ENCODE assay signal across 1 cellular context in the genomic region with DNA sequence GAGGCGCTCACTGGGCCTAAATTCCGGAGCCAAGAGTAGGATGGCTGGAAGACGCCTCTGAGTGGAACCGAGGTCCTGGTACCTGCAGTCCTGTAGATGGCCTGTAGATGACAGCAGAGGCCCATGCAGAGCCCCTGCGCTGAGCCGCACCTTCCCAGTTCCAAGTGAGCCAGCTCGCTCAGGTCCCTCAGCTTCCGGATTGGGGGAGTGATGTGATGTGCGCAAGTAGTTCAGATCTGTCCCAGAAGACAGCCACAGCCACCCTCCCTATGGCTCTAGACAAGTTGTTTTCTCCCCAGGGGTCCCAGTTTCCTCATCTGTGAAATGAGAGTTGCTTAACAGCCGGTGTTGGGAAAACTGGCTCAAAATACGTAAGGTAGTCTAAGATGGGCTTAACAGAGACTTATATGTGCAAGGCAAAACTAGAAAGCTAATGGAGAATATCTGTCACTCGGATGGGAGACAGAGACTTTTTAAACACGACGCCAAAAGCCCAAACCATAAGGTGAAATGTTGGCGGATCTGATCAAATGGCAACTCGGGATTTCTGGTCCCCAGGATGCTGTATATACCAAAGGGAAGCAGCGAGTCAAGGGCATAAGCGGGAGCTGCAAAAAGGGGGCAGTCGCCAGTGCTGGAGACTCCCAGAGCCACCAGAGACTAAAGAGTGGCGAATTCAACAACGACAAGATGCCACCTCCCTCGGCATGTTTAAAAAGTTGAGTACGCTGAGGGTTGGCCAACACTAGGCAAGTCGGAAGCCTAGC.
A peak's percentile ranks its signal among the peaks of the same experiment; 100 is the strongest.
TF ChIP-seq lines count a peak whose summit lies in the region.

No MANE protein-coding gene starts in this region.

TF ChIP-seq in K562, 482 proteins besides CTCF, POLR2A, EP300 and RAD21 (continues in another document):
- no peak for TF ChIP-seq ZNF146 (CRISPR knock-in tag; IDR thresholded peaks at IDR 0.05; ENCODE audit: unreplicated experiment)
- TF ChIP-seq MAZ (CRISPR knock-in tag; conservative IDR thresholded peaks at IDR 0.05 in 1 of 2, IDR thresholded peaks at IDR 0.05 in 1 of 2): peak in 1 of 2 experiments; percentile 18; a peak in 1 of 4 replicates
- no peak for TF ChIP-seq ADNP (tag; IDR thresholded peaks at IDR 0.05)
- TF ChIP-seq SMARCA5 (IDR thresholded peaks at IDR 0.05): no peak
- TF ChIP-seq CBX8 (IDR thresholded peaks at IDR 0.05; ENCODE audit: borderline replicate concordance, extremely low read depth, low read depth, low read length, poor library complexity, severe bottlenecking): no peak
- TF ChIP-seq ZNF77 (CRISPR knock-in tag; IDR thresholded peaks at IDR 0.05): no peak
- TF ChIP-seq KLF16 (IDR thresholded peaks at IDR 0.05): peak; percentile 67; the same call in 1 of the 2 replicates
- 0 out of 2 replicates have a peak, but pooled peaks have one; percentile 5 for TF ChIP-seq FOSL1 (tag; conservative IDR thresholded peaks at IDR 0.05)
- TF ChIP-seq DACH1 (IDR thresholded peaks at IDR 0.05; ENCODE audit: partially characterized antibody): no peak
- peak; percentile 85; the same call in 1 of the 2 replicates for TF ChIP-seq ZKSCAN1 (IDR thresholded peaks at IDR 0.05; ENCODE audit: low read depth, low read length)
- TF ChIP-seq BDP1 (IDR thresholded peaks at IDR 0.05; ENCODE audit: insufficient read depth, insufficient read length): no peak
- TF ChIP-seq SMC3 (conservative IDR thresholded peaks at IDR 0.05; ENCODE audit: insufficient read depth, low read depth, low read length): peak; percentile 72; the same call in 1 of the 2 replicates
- TF ChIP-seq ZNF134 (CRISPR knock-in tag; conservative IDR thresholded peaks at IDR 0.05): no peak
- no peak for TF ChIP-seq SLC30A9 (CRISPR knock-in tag; IDR thresholded peaks at IDR 0.05)
- TF ChIP-seq, protein P1, sequence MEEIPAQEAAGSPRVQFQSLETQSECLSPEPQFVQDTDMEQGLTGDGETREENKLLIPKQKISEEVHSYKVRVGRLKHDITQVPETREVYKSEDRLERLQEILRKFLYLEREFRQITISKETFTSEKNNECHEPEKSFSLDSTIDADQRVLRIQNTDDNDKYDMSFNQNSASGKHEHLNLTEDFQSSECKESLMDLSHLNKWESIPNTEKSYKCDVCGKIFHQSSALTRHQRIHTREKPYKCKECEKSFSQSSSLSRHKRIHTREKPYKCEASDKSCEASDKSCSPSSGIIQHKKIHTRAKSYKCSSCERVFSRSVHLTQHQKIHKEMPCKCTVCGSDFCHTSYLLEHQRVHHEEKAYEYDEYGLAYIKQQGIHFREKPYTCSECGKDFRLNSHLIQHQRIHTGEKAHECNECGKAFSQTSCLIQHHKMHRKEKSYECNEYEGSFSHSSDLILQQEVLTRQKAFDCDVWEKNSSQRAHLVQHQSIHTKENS (CRISPR knock-in tag; IDR thresholded peaks at IDR 0.05): no peak
- TF ChIP-seq SMARCB1 (IDR thresholded peaks at IDR 0.05; ENCODE audit: insufficient read length, low read depth): no peak
- TF ChIP-seq ZNF740 (CRISPR knock-in tag; IDR thresholded peaks at IDR 0.05): peak; percentile 34; the same call in 1 of the 2 replicates
- TF ChIP-seq ZNF740 (tag; IDR thresholded peaks at IDR 0.05): no peak
- TF ChIP-seq CBFA2T3 (IDR thresholded peaks at IDR 0.05): no peak
- TF ChIP-seq, protein P2, sequence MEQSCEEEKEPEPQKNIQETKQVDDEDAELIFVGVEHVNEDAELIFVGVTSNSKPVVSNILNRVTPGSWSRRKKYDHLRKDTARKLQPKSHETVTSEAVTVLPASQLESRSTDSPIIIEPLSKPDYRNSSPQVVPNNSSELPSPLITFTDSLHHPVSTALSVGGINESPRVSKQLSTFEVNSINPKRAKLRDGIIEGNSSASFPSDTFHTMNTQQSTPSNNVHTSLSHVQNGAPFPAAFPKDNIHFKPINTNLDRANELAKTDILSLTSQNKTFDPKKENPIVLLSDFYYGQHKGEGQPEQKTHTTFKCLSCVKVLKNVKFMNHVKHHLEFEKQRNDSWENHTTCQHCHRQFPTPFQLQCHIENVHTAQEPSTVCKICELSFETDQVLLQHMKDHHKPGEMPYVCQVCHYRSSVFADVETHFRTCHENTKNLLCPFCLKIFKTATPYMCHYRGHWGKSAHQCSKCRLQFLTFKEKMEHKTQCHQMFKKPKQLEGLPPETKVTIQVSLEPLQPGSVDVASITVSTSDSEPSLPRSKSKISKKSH (CRISPR knock-in tag; IDR thresholded peaks at IDR 0.05): no peak
- 0 out of 2 replicates have a peak, but pooled peaks have one; percentile 12 for TF ChIP-seq CEBPB (tag; IDR thresholded peaks at IDR 0.05)
- TF ChIP-seq ZNF778 (CRISPR knock-in tag; IDR thresholded peaks at IDR 0.05): no peak
- TF ChIP-seq NRF1 (conservative IDR thresholded peaks at IDR 0.05 in 1 of 2, IDR thresholded peaks at IDR 0.05 in 1 of 2): peak; percentile 48 to 65; a peak in 3 of 4 replicates
- TF ChIP-seq TOE1 (IDR thresholded peaks at IDR 0.05; ENCODE audit: borderline replicate concordance): no peak
- TF ChIP-seq TOE1 (CRISPR knock-in tag; IDR thresholded peaks at IDR 0.05; ENCODE audit: borderline replicate concordance, low read depth): no peak
- no peak for TF ChIP-seq DNMT1 (IDR thresholded peaks at IDR 0.05)
- no peak for TF ChIP-seq ZC3H4 (CRISPR knock-in tag; IDR thresholded peaks at IDR 0.05; ENCODE audit: borderline replicate concordance)
- 0 out of 2 replicates have a peak, but pooled peaks have one; percentile 24 for TF ChIP-seq ZNF589 (CRISPR knock-in tag; IDR thresholded peaks at IDR 0.05; ENCODE audit: low read depth)
- TF ChIP-seq ZNF184 (CRISPR knock-in tag; IDR thresholded peaks at IDR 0.05): peak; percentile 96
- TF ChIP-seq ZNF224 (CRISPR knock-in tag; IDR thresholded peaks at IDR 0.05): no peak
- TF ChIP-seq ZNF764 (CRISPR knock-in tag; IDR thresholded peaks at IDR 0.05; ENCODE audit: low read depth): no peak
- 0 out of 2 replicates have a peak, but pooled peaks have one; percentile 24 for TF ChIP-seq BHLHE40 (IDR thresholded peaks at IDR 0.05; ENCODE audit: low read length)
- no peak for TF ChIP-seq RBFOX2 (IDR thresholded peaks at IDR 0.05; ENCODE audit: low read depth, low read length)
- TF ChIP-seq ZNF695 (CRISPR knock-in tag; IDR thresholded peaks at IDR 0.05): no peak
- no peak for TF ChIP-seq FOXK2 (conservative IDR thresholded peaks at IDR 0.05 in 1 of 2, IDR thresholded peaks at IDR 0.05 in 1 of 2; ENCODE audit: low read depth in 2 of 2)
- peak in 1 of 2 experiments; percentile 45; a peak in 1 of 4 replicates for TF ChIP-seq RCOR1 (IDR thresholded peaks at IDR 0.05; ENCODE audit: borderline replicate concordance in 1 of 2, low read depth in 2 of 2, low read length in 2 of 2)
- no peak for TF ChIP-seq ILK (tag; IDR thresholded peaks at IDR 0.05; ENCODE audit: borderline replicate concordance, low read depth)
- TF ChIP-seq ZNF165 (CRISPR knock-in tag; IDR thresholded peaks at IDR 0.05; ENCODE audit: borderline replicate concordance): no peak
- TF ChIP-seq ZNF232 (CRISPR knock-in tag; IDR thresholded peaks at IDR 0.05): no peak
- TF ChIP-seq E2F3 (CRISPR knock-in tag; IDR thresholded peaks at IDR 0.05): no peak
- TF ChIP-seq SP2 (IDR thresholded peaks at IDR 0.05; ENCODE audit: extremely low read depth, low read depth, low read length, poor library complexity, severe bottlenecking): no peak
- TF ChIP-seq BRF1 (IDR thresholded peaks at IDR 0.05; ENCODE audit: borderline replicate concordance, extremely low read depth, insufficient read length): no peak
- TF ChIP-seq TAF9B (IDR thresholded peaks at IDR 0.05; ENCODE audit: partially characterized antibody): no peak
- TF ChIP-seq TSC22D4 (tag; IDR thresholded peaks at IDR 0.05): no peak
- no peak for TF ChIP-seq KHSRP (IDR thresholded peaks at IDR 0.05)
- no peak for TF ChIP-seq USF2 (CRISPR knock-in tag; IDR thresholded peaks at IDR 0.05)
- TF ChIP-seq, protein P3, sequence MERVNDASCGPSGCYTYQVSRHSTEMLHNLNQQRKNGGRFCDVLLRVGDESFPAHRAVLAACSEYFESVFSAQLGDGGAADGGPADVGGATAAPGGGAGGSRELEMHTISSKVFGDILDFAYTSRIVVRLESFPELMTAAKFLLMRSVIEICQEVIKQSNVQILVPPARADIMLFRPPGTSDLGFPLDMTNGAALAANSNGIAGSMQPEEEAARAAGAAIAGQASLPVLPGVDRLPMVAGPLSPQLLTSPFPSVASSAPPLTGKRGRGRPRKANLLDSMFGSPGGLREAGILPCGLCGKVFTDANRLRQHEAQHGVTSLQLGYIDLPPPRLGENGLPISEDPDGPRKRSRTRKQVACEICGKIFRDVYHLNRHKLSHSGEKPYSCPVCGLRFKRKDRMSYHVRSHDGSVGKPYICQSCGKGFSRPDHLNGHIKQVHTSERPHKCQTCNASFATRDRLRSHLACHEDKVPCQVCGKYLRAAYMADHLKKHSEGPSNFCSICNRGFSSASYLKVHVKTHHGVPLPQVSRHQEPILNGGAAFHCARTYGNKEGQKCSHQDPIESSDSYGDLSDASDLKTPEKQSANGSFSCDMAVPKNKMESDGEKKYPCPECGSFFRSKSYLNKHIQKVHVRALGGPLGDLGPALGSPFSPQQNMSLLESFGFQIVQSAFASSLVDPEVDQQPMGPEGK (CRISPR knock-in tag; IDR thresholded peaks at IDR 0.05; ENCODE audit: borderline replicate concordance): no peak
- no peak for TF ChIP-seq FUS (optimal IDR thresholded peaks at IDR 0.05; ENCODE audit: low read depth, low read length)
- peak; percentile 45; the same call in 1 of the 2 replicates for TF ChIP-seq ELF1 (tag; IDR thresholded peaks at IDR 0.05)
- TF ChIP-seq, protein P4, sequence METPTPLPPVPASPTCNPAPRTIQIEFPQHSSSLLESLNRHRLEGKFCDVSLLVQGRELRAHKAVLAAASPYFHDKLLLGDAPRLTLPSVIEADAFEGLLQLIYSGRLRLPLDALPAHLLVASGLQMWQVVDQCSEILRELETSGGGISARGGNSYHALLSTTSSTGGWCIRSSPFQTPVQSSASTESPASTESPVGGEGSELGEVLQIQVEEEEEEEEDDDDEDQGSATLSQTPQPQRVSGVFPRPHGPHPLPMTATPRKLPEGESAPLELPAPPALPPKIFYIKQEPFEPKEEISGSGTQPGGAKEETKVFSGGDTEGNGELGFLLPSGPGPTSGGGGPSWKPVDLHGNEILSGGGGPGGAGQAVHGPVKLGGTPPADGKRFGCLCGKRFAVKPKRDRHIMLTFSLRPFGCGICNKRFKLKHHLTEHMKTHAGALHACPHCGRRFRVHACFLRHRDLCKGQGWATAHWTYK (CRISPR knock-in tag; IDR thresholded peaks at IDR 0.05): no peak
- TF ChIP-seq, protein P5, sequence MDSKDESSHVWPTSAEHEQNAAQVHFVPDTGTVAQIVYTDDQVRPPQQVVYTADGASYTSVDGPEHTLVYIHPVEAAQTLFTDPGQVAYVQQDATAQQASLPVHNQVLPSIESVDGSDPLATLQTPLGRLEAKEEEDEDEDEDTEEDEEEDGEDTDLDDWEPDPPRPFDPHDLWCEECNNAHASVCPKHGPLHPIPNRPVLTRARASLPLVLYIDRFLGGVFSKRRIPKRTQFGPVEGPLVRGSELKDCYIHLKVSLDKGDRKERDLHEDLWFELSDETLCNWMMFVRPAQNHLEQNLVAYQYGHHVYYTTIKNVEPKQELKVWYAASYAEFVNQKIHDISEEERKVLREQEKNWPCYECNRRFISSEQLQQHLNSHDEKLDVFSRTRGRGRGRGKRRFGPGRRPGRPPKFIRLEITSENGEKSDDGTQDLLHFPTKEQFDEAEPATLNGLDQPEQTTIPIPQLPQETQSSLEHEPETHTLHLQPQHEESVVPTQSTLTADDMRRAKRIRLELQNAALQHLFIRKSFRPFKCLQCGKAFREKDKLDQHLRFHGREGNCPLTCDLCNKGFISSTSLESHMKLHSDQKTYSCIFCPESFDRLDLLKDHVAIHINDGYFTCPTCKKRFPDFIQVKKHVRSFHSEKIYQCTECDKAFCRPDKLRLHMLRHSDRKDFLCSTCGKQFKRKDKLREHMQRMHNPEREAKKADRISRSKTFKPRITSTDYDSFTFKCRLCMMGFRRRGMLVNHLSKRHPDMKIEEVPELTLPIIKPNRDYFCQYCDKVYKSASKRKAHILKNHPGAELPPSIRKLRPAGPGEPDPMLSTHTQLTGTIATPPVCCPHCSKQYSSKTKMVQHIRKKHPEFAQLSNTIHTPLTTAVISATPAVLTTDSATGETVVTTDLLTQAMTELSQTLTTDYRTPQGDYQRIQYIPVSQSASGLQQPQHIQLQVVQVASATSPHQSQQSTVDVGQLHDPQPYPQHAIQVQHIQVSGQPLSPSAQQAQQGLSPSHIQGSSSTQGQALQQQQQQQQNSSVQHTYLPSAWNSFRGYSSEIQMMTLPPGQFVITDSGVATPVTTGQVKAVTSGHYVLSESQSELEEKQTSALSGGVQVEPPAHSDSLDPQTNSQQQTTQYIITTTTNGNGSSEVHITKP (IDR thresholded peaks at IDR 0.05; ENCODE audit: partially characterized antibody): no peak
- no peak for TF ChIP-seq EHMT2 (IDR thresholded peaks at IDR 0.05)
- TF ChIP-seq CBX5 (IDR thresholded peaks at IDR 0.05; ENCODE audit: borderline replicate concordance, low read depth): no peak
- TF ChIP-seq, protein P6, sequence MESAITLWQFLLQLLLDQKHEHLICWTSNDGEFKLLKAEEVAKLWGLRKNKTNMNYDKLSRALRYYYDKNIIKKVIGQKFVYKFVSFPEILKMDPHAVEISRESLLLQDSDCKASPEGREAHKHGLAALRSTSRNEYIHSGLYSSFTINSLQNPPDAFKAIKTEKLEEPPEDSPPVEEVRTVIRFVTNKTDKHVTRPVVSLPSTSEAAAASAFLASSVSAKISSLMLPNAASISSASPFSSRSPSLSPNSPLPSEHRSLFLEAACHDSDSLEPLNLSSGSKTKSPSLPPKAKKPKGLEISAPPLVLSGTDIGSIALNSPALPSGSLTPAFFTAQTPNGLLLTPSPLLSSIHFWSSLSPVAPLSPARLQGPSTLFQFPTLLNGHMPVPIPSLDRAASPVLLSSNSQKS (CRISPR knock-in tag; IDR thresholded peaks at IDR 0.05): no peak
- TF ChIP-seq ZNF212 (CRISPR knock-in tag; IDR thresholded peaks at IDR 0.05): no peak
- no peak for TF ChIP-seq HNRNPK (IDR thresholded peaks at IDR 0.05; ENCODE audit: low read depth, low read length, poor library complexity, severe bottlenecking)
- no peak for TF ChIP-seq XRCC3 (IDR thresholded peaks at IDR 0.05)
- no peak for TF ChIP-seq GTF2A2 (tag; IDR thresholded peaks at IDR 0.05)
- TF ChIP-seq PHB (CRISPR knock-in tag; IDR thresholded peaks at IDR 0.05): no peak
- 0 out of 2 replicates have a peak, but pooled peaks have one; percentile 32 for TF ChIP-seq MYC (IDR thresholded peaks at IDR 0.05; ENCODE audit: low read depth, low read length)
- TF ChIP-seq MYC (CRISPR knock-in tag; IDR thresholded peaks at IDR 0.05; ENCODE audit: borderline replicate concordance, low read depth): no peak
